ENCODE assay signal across 8 cellular contexts in genomic region chr2:108215794-108216211, GRCh38. TPM values are rescaled to one million over a fixed set of nuclear protein-coding genes. Genes with fewer than 3 reads are reported as not detected.
DNase-seq lines count a peak whose midpoint lies in the region; ATAC-seq and TF ChIP-seq lines count a peak whose summit lies in the region.

No MANE protein-coding gene starts in this region.

- peak overlapping the region; percentile 53 for H3K4me2 ChIP-seq in Loucy (ENCODE audit: low read depth, low read length, poor library complexity, severe bottlenecking)

- peak; percentile 99 for ATAC-seq in left colon
- ATAC-seq in HG02870 (IDR thresholded peaks at IDR 0.05; ENCODE audit: unreplicated experiment), result no peak
- no peak for ATAC-seq in GM21515 (IDR thresholded peaks at IDR 0.05; ENCODE audit: unreplicated experiment)

- H3K4me1 ChIP-seq in Loucy (ENCODE audit: insufficient read depth, low read length, poor library complexity, severe bottlenecking), result peaks cover 11% of the 10 kb centered on the region

- DNase-seq in GM10248 (ENCODE audit: extremely low spot score) (no peak), left colon (peak in 1 of 2 donors; percentile 29), SK-N-DZ (ENCODE audit: low spot score) (no peak)
- DNase-seq in activated CD4-positive, CD25-positive, alpha-beta regulatory T cell treated with anti-CD3 and anti-CD28 coated beads, Interleukin-2, amount 50 U/mL, for 72 hours, result no peak

- H3K4me3 ChIP-seq in Loucy (ENCODE audit: low read length, poor library complexity, severe bottlenecking), result peak overlapping the region; percentile 34

- peak overlapping the region; percentile 96 for H2AFZ ChIP-seq in Loucy (ENCODE audit: low read length)

- H3K9ac ChIP-seq in Loucy (ENCODE audit: low read depth, low read length, poor library complexity, severe bottlenecking), result peak overlapping the region; percentile 45

- intact Hi-C loops in left colon (cut with DNase I, micrococcal nuclease), result no loop called here

- peak; percentile 40 for TF ChIP-seq CTCF in GM10248 (IDR thresholded peaks at IDR 0.05; ENCODE audit: control extremely low read depth, extremely low read depth, low read depth, missing control alignments)
- peak; percentile 82 for TF ChIP-seq CTCF in Loucy (conservative IDR thresholded peaks at IDR 0.05; ENCODE audit: low read length)
- peak; percentile 86 for TF ChIP-seq CTCF in VCaP (conservative IDR thresholded peaks at IDR 0.05)

- no peaks in the 10 kb centered on the region for H3K9me2 ChIP-seq in Loucy (replicated peaks; ENCODE audit: low read depth, low read length)

- H3K36me3 ChIP-seq in Loucy (ENCODE audit: insufficient read depth, low read length), result no peaks in the 10 kb centered on the region

- POLR2A ChIA-PET in GM10248 (lab: Yijun Ruan, JAX), result no interaction called here

- CTCF ChIA-PET in GM10248 (lab: Yijun Ruan, JAX), result interaction anchor here (1.3 to 1.6 kb wide), 2 partner anchors 12 to 368 kb away, joined by 3 read pairs; no protein-coding TSS in a partner anchor

- H4K20me1 ChIP-seq in Loucy (ENCODE audit: insufficient read depth, low read length, poor library complexity, severe bottlenecking), result no peaks in the 10 kb centered on the region

- no peaks in the 10 kb centered on the region for H3K9me3 ChIP-seq in Loucy (ENCODE audit: insufficient read depth, low read depth, low read length)

- peak overlapping the region; percentile 49 for H3K27ac ChIP-seq in VCaP

- H3F3A ChIP-seq in Loucy (ENCODE audit: low read depth), result no peaks in the 10 kb centered on the region

- no peaks in the 10 kb centered on the region for H3K27me3 ChIP-seq in Loucy (ENCODE audit: insufficient read depth, low read length, poor library complexity, severe bottlenecking)

- H3K79me2 ChIP-seq in Loucy (ENCODE audit: insufficient read depth, low read length), result no peaks in the 10 kb centered on the region

RNA-seq across cellular contexts. Expression of gene SULT1C3, which starts 24.0 kb away (rescaled TPM):
- under 1 TPM in 1 of 2 donors, not detected in 1; 0.98 TPM for total RNA-seq in left colon
- not detected in 2 replicates for polyA plus RNA-seq in SK-N-DZ (2014; cell fraction: cytosol; rRNA removed)
- polyA plus RNA-seq in SK-N-DZ (2014; cell fraction: nucleus; rRNA removed), result not detected in 2 replicates
